8 cellular contexts compared by ENCODE assay signal in genomic region chr1:146486300-146487014, GRCh38.
DNase-seq lines count a peak whose midpoint lies in the region; ATAC-seq and TF ChIP-seq lines count a peak whose summit lies in the region.
"Not testable (repeated sequence)": the region's sequence is repeated elsewhere in the genome, so short reads cannot be mapped to it uniquely, and the experiment has no call there.

No MANE protein-coding gene starts in this region.

- H3K27me3 ChIP-seq in CD4-positive, alpha-beta T cell (ENCODE audit: control insufficient read depth, insufficient read depth, low read length); left lung; psoas muscle (ENCODE audit: insufficient read depth in 3 of 3, low read length in 2 of 3); tibial artery: not testable (repeated sequence)

- H3K9me3 Mint-ChIP-seq in CD4-positive, alpha-beta T cell; activated CD8-positive, alpha-beta T cell treated with anti-CD3 and anti-CD28 coated beads for 36 hours; glutamatergic neuron (ENCODE audit: unreplicated experiment): not testable (repeated sequence)

- not testable (repeated sequence) for H3K4me1 ChIP-seq in left lung, psoas muscle, tibial artery

- H3K4me3 ChIP-seq in left lung (peak overlapping the region; percentile 11 to 23), psoas muscle (peak overlapping the region; percentile 43), tibial artery (peak overlapping the region; percentile 52 to 54)

- not testable (repeated sequence) for TF ChIP-seq CTCF in CD4-positive, alpha-beta T cell (IDR thresholded peaks at IDR 0.05); activated CD8-positive, alpha-beta T cell treated with anti-CD3 and anti-CD28 coated beads for 36 hours (IDR thresholded peaks at IDR 0.05); glutamatergic neuron (IDR thresholded peaks at IDR 0.05; ENCODE audit: partially characterized antibody, unreplicated experiment); left lung (IDR thresholded peaks at IDR 0.05); psoas muscle (IDR thresholded peaks at IDR 0.05); tibial artery (IDR thresholded peaks at IDR 0.05)

- H3K27me3 Mint-ChIP-seq in CD4-positive, alpha-beta T cell; activated CD8-positive, alpha-beta T cell treated with anti-CD3 and anti-CD28 coated beads for 36 hours; glutamatergic neuron (ENCODE audit: unreplicated experiment): not testable (repeated sequence)

- H3K4me3 Mint-ChIP-seq in CD4-positive, alpha-beta T cell = peak overlapping the region; percentile 30
- peak overlapping the region; percentile 48 for H3K4me3 Mint-ChIP-seq in activated CD8-positive, alpha-beta T cell treated with anti-CD3 and anti-CD28 coated beads for 36 hours
- H3K4me3 Mint-ChIP-seq in glutamatergic neuron (ENCODE audit: unreplicated experiment) = peak overlapping the region; percentile 67

- not testable (repeated sequence) for DNase-seq in CD4-positive, alpha-beta T cell
- DNase-seq in NCI-H1092 treated with DMSO at 0.1 percent for 48 hours (lab: John Stamatoyannopoulos, UW) (peak; percentile 41), glutamatergic neuron (peak; percentile 25), left lung (peak; percentile 32 to 61), psoas muscle (peak; percentile 31 to 50), tibial artery (peak in 1 of 2 donors; percentile 66)
- peak; percentile 5 for DNase-seq in activated CD8-positive, alpha-beta T cell treated with anti-CD3 and anti-CD28 coated beads for 36 hours

- H3K36me3 ChIP-seq in left lung; psoas muscle (ENCODE audit: insufficient read depth in 1 of 2, low read depth in 1 of 2); tibial artery: not testable (repeated sequence)

- not testable (repeated sequence) for H3K9me3 ChIP-seq in CD4-positive, alpha-beta T cell (ENCODE audit: control insufficient read depth, low read length); left lung; psoas muscle; tibial artery

- WGBS in psoas muscle, 3 donors = 4 to 7% (median 4%) methylated on average over 4 to 30 of the region's 35 CpGs

- POLR2A ChIA-PET in CD4-positive, alpha-beta T cell (lab: Charles Lee); activated CD8-positive, alpha-beta T cell treated with anti-CD3 and anti-CD28 coated beads for 36 hours (lab: Charles Lee): not testable (repeated sequence)

- intact Hi-C loops in CD4-positive, alpha-beta T cell (cut with DNase I, micrococcal nuclease); activated CD8-positive, alpha-beta T cell treated with anti-CD3 and anti-CD28 coated beads for 36 hours (cut with micrococcal nuclease); left lung (cut with DNase I); psoas muscle (cut with DNase I); tibial artery (cut with DNase I; ENCODE audit: low total_unique reads): not testable (repeated sequence)

- not testable (repeated sequence) for H3K4me1 Mint-ChIP-seq in CD4-positive, alpha-beta T cell (ENCODE audit: low read depth); activated CD8-positive, alpha-beta T cell treated with anti-CD3 and anti-CD28 coated beads for 36 hours (ENCODE audit: low read depth); glutamatergic neuron (ENCODE audit: low read depth, unreplicated experiment)

- CTCF ChIA-PET in CD4-positive, alpha-beta T cell (lab: Charles Lee); activated CD8-positive, alpha-beta T cell treated with anti-CD3 and anti-CD28 coated beads for 36 hours (lab: Charles Lee): not testable (repeated sequence)

- H3K36me3 Mint-ChIP-seq in CD4-positive, alpha-beta T cell (ENCODE audit: low read depth); activated CD8-positive, alpha-beta T cell treated with anti-CD3 and anti-CD28 coated beads for 36 hours (ENCODE audit: low read depth); glutamatergic neuron (ENCODE audit: unreplicated experiment): not testable (repeated sequence)

- H3K27ac Mint-ChIP-seq in CD4-positive, alpha-beta T cell = not testable (repeated sequence)
- H3K27ac Mint-ChIP-seq in activated CD8-positive, alpha-beta T cell treated with anti-CD3 and anti-CD28 coated beads for 36 hours = peak overlapping the region; percentile 34
- peak overlapping the region; percentile 66 for H3K27ac Mint-ChIP-seq in glutamatergic neuron (ENCODE audit: unreplicated experiment)

- not testable (repeated sequence) for ATAC-seq in CD4-positive, alpha-beta T cell (ENCODE audit: poor library complexity)
- ATAC-seq in activated CD8-positive, alpha-beta T cell treated with anti-CD3 and anti-CD28 coated beads for 36 hours = peak; percentile 40
- ATAC-seq in left lung = peak; percentile 93
- ATAC-seq in psoas muscle = peak in 2 of 4 donors; percentile 51 to 63

- not testable (repeated sequence) for H3K27ac ChIP-seq in CD4-positive, alpha-beta T cell (ENCODE audit: low read depth, low read length); left lung; psoas muscle
- H3K27ac ChIP-seq in cingulate gyrus (ENCODE audit: low read depth, low read length) (peak overlapping the region; percentile 47), tibial artery (peak overlapping the region; percentile 54 to 63)
